19 cellular contexts compared by ENCODE assay signal in genomic region chr15:71515375-71516186, GRCh38.
A peak's percentile ranks its signal among the peaks of the same experiment; 100 is the strongest.
DNase-seq lines count a peak whose midpoint lies in the region; ATAC-seq and TF ChIP-seq lines count a peak whose summit lies in the region.
"Had no signal": no experiment of that assay in that cellular context is flagged by ENCODE, and none has a peak within 500 bp of the region (broad histone marks: within the 10 kb centered on the region; RNA-seq: fewer than 3 reads in every experiment).

No MANE protein-coding gene starts in this region.

- ATAC-seq in left ventricle myocardium superior = peak; percentile 49
- ATAC-seq in left cardiac atrium = no peak
- peak; percentile 79 for ATAC-seq in esophagus mucosa
- ATAC-seq in activated CD4-positive, alpha-beta T cell treated with anti-CD3 and anti-CD28 coated beads for 36 hours = no peak
- ATAC-seq: naive thymus-derived CD4-positive, alpha-beta T cell had no signal

- peaks cover 76% of the 10 kb centered on the region for H3K4me1 Mint-ChIP-seq in mesothelial cell of epicardium
- no peaks in the 10 kb centered on the region for H3K4me1 Mint-ChIP-seq in activated CD4-positive, alpha-beta T cell treated with anti-CD3 and anti-CD28 coated beads for 36 hours
- H3K4me1 Mint-ChIP-seq: activated CD4-positive, alpha-beta memory T cell treated with anti-CD3 and anti-CD28 coated beads, Interleukin-2, amount 10 ng/mL, durations not matched to agents 7 days and 5 days; naive thymus-derived CD4-positive, alpha-beta T cell had no signal

- TF ChIP-seq POLR2A in vagina (IDR thresholded peaks at IDR 0.05) = no peak

- H3K27ac ChIP-seq in vagina = peak overlapping the region; percentile 4
- H3K27ac ChIP-seq: C4-2B had no signal

- H3K9me3 Mint-ChIP-seq in mesothelial cell of epicardium = no peaks in the 10 kb centered on the region
- no peaks in the 10 kb centered on the region for H3K9me3 Mint-ChIP-seq in activated CD4-positive, alpha-beta T cell treated with anti-CD3 and anti-CD28 coated beads for 36 hours (ENCODE audit: low read depth)
- H3K9me3 Mint-ChIP-seq: activated CD4-positive, alpha-beta memory T cell treated with anti-CD3 and anti-CD28 coated beads, Interleukin-2, amount 10 ng/mL, durations not matched to agents 7 days and 5 days; activated T-cell treated with anti-CD3 and anti-CD28 coated beads, Interleukin-2, amount 50 U/mL, for 24 hours had no signal

- CTCF ChIA-PET in activated CD4-positive, alpha-beta T cell treated with anti-CD3 and anti-CD28 coated beads for 36 hours (lab: Charles Lee) = no interaction called here

- DNase-seq in left ventricle myocardium superior (no peak), left cardiac atrium (no peak), mesothelial cell of epicardium (ENCODE audit: low spot score in 2 of 2, unreplicated experiment in 2 of 2) (no peak), vagina (ENCODE audit: extremely low spot score in 2 of 2) (no peak), islet precursor cell (no peak), NCI-H82 (lab: John Stamatoyannopoulos, UW) (no peak)
- no peak for DNase-seq in activated CD4-positive, alpha-beta T cell treated with anti-CD3 and anti-CD28 coated beads for 36 hours
- DNase-seq: activated CD4-positive, alpha-beta memory T cell treated with anti-CD3 and anti-CD28 coated beads, Interleukin-2, amount 10 ng/mL, durations not matched to agents 7 days and 5 days; activated naive CD4-positive, alpha-beta T cell treated with anti-CD3 and anti-CD28 coated beads, Interleukin-2, amount 50 U/mL, for 16 hours; activated T-cell treated with anti-CD3 and anti-CD28 coated beads, Interleukin-2, amount 50 U/mL, for 24 hours; heart right ventricle; naive thymus-derived CD4-positive, alpha-beta T cell; NCI-H2171 treated with DMSO at 0.1 percent for 48 hours; NCI-H774; stimulated activated CD4-positive, alpha-beta T cell treated with anti-CD3 and anti-CD28 coated beads, Interleukin-12 subunit alpha, Interleukin-12 subunit beta, amount 100 ng/mL, for 4 hours; stimulated activated naive CD4-positive, alpha-beta T cell had no signal

- no peaks in the 10 kb centered on the region for H3K9me3 ChIP-seq in vagina
- H3K9me3 ChIP-seq: heart right ventricle, pancreas had no signal

- no peak overlapping the region for H3K4me3 ChIP-seq in vagina
- H3K4me3 ChIP-seq: heart right ventricle, pancreas had no signal

- H3K4me3 Mint-ChIP-seq in mesothelial cell of epicardium = no peak overlapping the region
- no peak overlapping the region for H3K4me3 Mint-ChIP-seq in activated CD4-positive, alpha-beta T cell treated with anti-CD3 and anti-CD28 coated beads for 36 hours
- H3K4me3 Mint-ChIP-seq: activated CD4-positive, alpha-beta memory T cell treated with anti-CD3 and anti-CD28 coated beads, Interleukin-2, amount 10 ng/mL, durations not matched to agents 7 days and 5 days; activated T-cell treated with anti-CD3 and anti-CD28 coated beads, Interleukin-2, amount 50 U/mL, for 24 hours; naive thymus-derived CD4-positive, alpha-beta T cell had no signal

- intact Hi-C loops in left ventricle myocardium superior (cut with micrococcal nuclease) (no loop called here), left cardiac atrium (cut with DNase I) (no loop called here), vagina (cut with DNase I) (no loop called here)
- intact Hi-C loops in activated CD4-positive, alpha-beta T cell treated with anti-CD3 and anti-CD28 coated beads for 36 hours (cut with DNase I, micrococcal nuclease) = no loop called here

- peaks cover 14% of the 10 kb centered on the region for H3K4me1 ChIP-seq in vagina

- no peaks in the 10 kb centered on the region for H3K27me3 Mint-ChIP-seq in mesothelial cell of epicardium (ENCODE audit: low read depth)
- peaks cover 29% of the 10 kb centered on the region for H3K27me3 Mint-ChIP-seq in activated CD4-positive, alpha-beta T cell treated with anti-CD3 and anti-CD28 coated beads for 36 hours

- peak overlapping the region; percentile 94 for H3K27ac Mint-ChIP-seq in mesothelial cell of epicardium
- no peak overlapping the region for H3K27ac Mint-ChIP-seq in activated CD4-positive, alpha-beta T cell treated with anti-CD3 and anti-CD28 coated beads for 36 hours
- H3K27ac Mint-ChIP-seq: activated CD4-positive, alpha-beta memory T cell treated with anti-CD3 and anti-CD28 coated beads, Interleukin-2, amount 10 ng/mL, durations not matched to agents 7 days and 5 days; activated T-cell treated with anti-CD3 and anti-CD28 coated beads, Interleukin-2, amount 50 U/mL, for 24 hours; naive thymus-derived CD4-positive, alpha-beta T cell had no signal

- H3K36me3 Mint-ChIP-seq in mesothelial cell of epicardium = no peaks in the 10 kb centered on the region
- H3K36me3 Mint-ChIP-seq in activated CD4-positive, alpha-beta T cell treated with anti-CD3 and anti-CD28 coated beads for 36 hours (ENCODE audit: low read depth) = no peaks in the 10 kb centered on the region
- H3K36me3 Mint-ChIP-seq: naive thymus-derived CD4-positive, alpha-beta T cell had no signal

- H3K36me3 ChIP-seq in vagina = no peaks in the 10 kb centered on the region
- H3K36me3 ChIP-seq: pancreas had no signal

- POLR2A ChIA-PET in activated CD4-positive, alpha-beta T cell treated with anti-CD3 and anti-CD28 coated beads for 36 hours (lab: Charles Lee) = no interaction called here

- TF ChIP-seq CTCF in mesothelial cell of epicardium (IDR thresholded peaks at IDR 0.05; ENCODE audit: unreplicated experiment) (no peak), vagina (IDR thresholded peaks at IDR 0.05) (no peak)

- H3K27me3 ChIP-seq in vagina = no peaks in the 10 kb centered on the region
- H3K27me3 ChIP-seq: heart right ventricle, pancreas had no signal

Comparison
In these comparisons a context has a peak if more than half of its experiments do, and no peak if none do; other contexts are left out.
1. ATAC-seq: peak in left ventricle myocardium superior (single experiment) and esophagus mucosa (single experiment); none in left cardiac atrium (0 of 2) and activated CD4-positive, alpha-beta T cell treated with anti-CD3 and anti-CD28 coated beads for 36 hours (single experiment).